Comparison of ENCODE assay signal across 9 cellular contexts in the genomic region with DNA sequence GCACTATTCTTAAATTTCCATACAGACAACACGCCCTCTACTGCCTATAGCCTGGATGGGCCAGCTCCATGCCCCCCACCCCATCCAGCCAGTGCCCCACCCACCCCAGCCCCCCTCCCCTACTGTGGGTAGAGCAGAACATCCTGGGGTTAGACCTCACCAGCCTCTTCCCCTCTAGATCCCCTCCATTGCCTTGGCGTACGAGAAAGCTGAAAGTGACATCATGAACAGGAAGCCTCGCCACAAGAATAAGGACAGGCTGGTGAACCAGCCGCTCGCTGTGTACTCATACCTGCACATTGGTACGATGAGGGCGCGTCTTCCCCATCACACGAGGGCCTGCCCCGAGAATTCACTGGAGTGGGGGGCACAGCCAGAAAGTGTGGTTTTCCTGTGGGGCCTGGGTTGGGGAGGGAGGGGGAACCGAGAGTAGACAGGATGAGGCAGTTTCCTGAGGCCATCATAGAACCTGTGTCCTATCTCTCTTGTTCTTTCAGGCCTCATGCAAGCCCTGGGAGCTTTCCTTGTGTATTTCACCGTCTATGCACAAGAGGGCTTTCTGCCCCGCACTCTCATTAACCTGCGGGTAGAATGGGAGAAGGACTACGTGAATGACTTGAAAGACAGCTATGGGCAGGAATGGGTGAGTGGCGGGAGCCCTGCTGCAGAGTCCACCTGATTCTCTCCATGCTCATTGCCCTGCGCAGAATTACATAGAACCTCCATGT. TPM values are rescaled to one million over a fixed set of nuclear protein-coding genes. Genes with fewer than 3 reads are reported as not detected.
DNase-seq lines count a peak whose midpoint lies in the region; ATAC-seq and TF ChIP-seq lines count a peak whose summit lies in the region.
"Had no signal": no experiment of that assay in that cellular context is flagged by ENCODE, and none has a peak within 500 bp of the region (broad histone marks: within the 10 kb centered on the region; RNA-seq: fewer than 3 reads in every experiment).

No MANE protein-coding gene starts in this region.

- POLR2A ChIA-PET in HEK293T (lab: Yijun Ruan, JAX): no interaction called here

- H3K36me3 ChIP-seq in H7 (replicated peaks; ENCODE audit: control insufficient read depth, insufficient read depth, low read length): no peaks in the 10 kb centered on the region

- no peak overlapping the region for H3K4me3 Mint-ChIP-seq in Calu3 (ENCODE audit: low read depth, unreplicated experiment)

- CTCF ChIA-PET in Calu3 (lab: Charles Lee): interaction anchor here (0.9 kb wide), 1 partner anchor 16 kb away, joined by 3 read pairs; no protein-coding TSS in a partner anchor
- CTCF ChIA-PET in HEK293T (lab: Yijun Ruan, JAX): no interaction called here

- no peak for TF ChIP-seq CTCF in Calu3 (IDR thresholded peaks at IDR 0.05; ENCODE audit: unreplicated experiment)

- no peaks in the 10 kb centered on the region for H3K9me3 Mint-ChIP-seq in Calu3 (ENCODE audit: low read depth, unreplicated experiment)

- BruUV-seq in Calu3 (replicated peaks; lab: Mats Ljungman, UMichigan): no TSS peak

- H3K27me3 Mint-ChIP-seq in Calu3 (ENCODE audit: unreplicated experiment): peaks cover 15% of the 10 kb centered on the region

- no peaks in the 10 kb centered on the region for H3K36me3 Mint-ChIP-seq in Calu3 (ENCODE audit: insufficient read depth, unreplicated experiment)

- DNase-seq in GM19238 (ENCODE audit: insufficient read length, low spot score) (peak; percentile 27), activated T-cell treated with anti-CD3 and anti-CD28 coated beads for 48 hours (ENCODE audit: low read depth) (peak; percentile 61), Calu3 (no peak), islet precursor cell (no peak), H7 (no peak), HEK293T (ENCODE audit: extremely low spot score) (no peak)
- DNase-seq in stimulated activated CD4-positive, alpha-beta T cell treated with anti-CD3 and anti-CD28 coated beads, Interleukin-4, amount 100 ng/mL, for 24 hours: peak; percentile 53

- H3K27ac Mint-ChIP-seq in Calu3 (ENCODE audit: unreplicated experiment): no peak overlapping the region

- no peaks in the 10 kb centered on the region for H3K27me3 ChIP-seq in H7 (ENCODE audit: control insufficient read depth, insufficient read depth, low read length)

- no peaks in the 10 kb centered on the region for H3K4me1 Mint-ChIP-seq in Calu3 (ENCODE audit: low read depth, unreplicated experiment)

- no peak overlapping the region for H3K4me3 ChIP-seq in H7 (ENCODE audit: insufficient read depth, low read depth, low read length)

- peak; percentile 55 for ATAC-seq in HG03520 (IDR thresholded peaks at IDR 0.05; ENCODE audit: unreplicated experiment)

- intact Hi-C loops in Calu3 (cut with micrococcal nuclease; ENCODE audit: unreplicated experiment): no loop called here

TF ChIP-seq in HEK293T, 16 proteins besides CTCF, POLR2A, EP300 and RAD21:
- TF ChIP-seq, protein P1, sequence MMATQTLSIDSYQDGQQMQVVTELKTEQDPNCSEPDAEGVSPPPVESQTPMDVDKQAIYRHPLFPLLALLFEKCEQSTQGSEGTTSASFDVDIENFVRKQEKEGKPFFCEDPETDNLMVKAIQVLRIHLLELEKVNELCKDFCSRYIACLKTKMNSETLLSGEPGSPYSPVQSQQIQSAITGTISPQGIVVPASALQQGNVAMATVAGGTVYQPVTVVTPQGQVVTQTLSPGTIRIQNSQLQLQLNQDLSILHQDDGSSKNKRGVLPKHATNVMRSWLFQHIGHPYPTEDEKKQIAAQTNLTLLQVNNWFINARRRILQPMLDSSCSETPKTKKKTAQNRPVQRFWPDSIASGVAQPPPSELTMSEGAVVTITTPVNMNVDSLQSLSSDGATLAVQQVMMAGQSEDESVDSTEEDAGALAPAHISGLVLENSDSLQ (IDR thresholded peaks at IDR 0.05): no peak
- TF ChIP-seq FOXK2 (IDR thresholded peaks at IDR 0.05) (no peak), L3MBTL2 (conservative IDR thresholded peaks at IDR 0.05) (no peak), ELF4 (IDR thresholded peaks at IDR 0.05) (no peak), ZNF384 (IDR thresholded peaks at IDR 0.05) (no peak)
TF ChIP-seq in HEK293T: peak in this region for 0.

RNA-seq across cellular contexts. Expression of a gene that starts 29.1 kb away (rescaled TPM):
- total RNA-seq in Calu3 (2022): 0.15 and 0.40 TPM in 2 replicates
- 0.04 and 0.62 TPM in 2 replicates for total RNA-seq in H7 (2014; rRNA removed; shearing (Covaris generic))
- total RNA-seq: HT1080 had no signal

RNA-seq across cellular contexts. Expression of a gene that starts 54.6 kb away (rescaled TPM):
- not detected in 2 replicates for total RNA-seq in Calu3 (2022)
- not detected in 2 replicates for total RNA-seq in H7 (2014; rRNA removed; shearing (Covaris generic))

Comparison
In these comparisons a context has a peak if more than half of its experiments do, and no peak if none do; other contexts are left out.
1. DNase-seq: peak in GM19238 (single experiment), activated T-cell treated with anti-CD3 and anti-CD28 coated beads for 48 hours (single experiment) and stimulated activated CD4-positive, alpha-beta T cell treated with anti-CD3 and anti-CD28 coated beads, Interleukin-4, amount 100 ng/mL, for 24 hours (single experiment); none in Calu3 (single experiment), islet precursor cell (single experiment), H7 (single experiment) and HEK293T (single experiment).